ENCODE assay signal across 21 cellular contexts in the genomic region with DNA sequence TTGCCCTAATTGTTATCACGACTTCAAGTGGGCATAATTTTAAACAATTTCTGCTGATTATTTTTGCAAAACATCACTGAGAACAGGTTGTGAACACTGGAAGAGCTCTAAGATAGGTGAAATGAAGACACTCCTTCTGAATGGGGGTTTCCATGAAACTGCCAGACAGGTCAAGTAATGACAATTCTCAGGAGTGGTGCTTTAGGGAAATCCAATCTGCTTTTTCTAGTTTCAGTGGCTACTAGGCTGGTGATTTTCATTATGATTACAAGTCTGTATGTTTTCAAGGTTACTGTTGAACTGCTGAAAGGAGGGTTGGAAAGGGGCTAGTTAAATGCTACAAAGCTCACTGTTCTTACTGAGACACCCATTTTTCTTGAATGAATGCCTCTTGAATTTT.
DNase-seq lines count a peak whose midpoint lies in the region; ATAC-seq, FAIRE-seq and TF ChIP-seq lines count a peak whose summit lies in the region.
"Had no signal": no experiment of that assay in that cellular context is flagged by ENCODE, and none has a peak within 500 bp of the region (broad histone marks: within the 10 kb centered on the region; RNA-seq: fewer than 3 reads in every experiment).

No MANE protein-coding gene starts in this region.

- DNase-seq in GM12865 (ENCODE audit: low read depth), result peak; percentile 55
- DNase-seq in GM23338 (ENCODE audit: low spot score), result no peak
- DNase-seq in MM.1S, result peak; percentile 6
- DNase-seq in H1 (ENCODE audit: low read depth in 1 of 2, low spot score in 2 of 2), result no peak
- DNase-seq: GOT3, KBM-7, NCI-H1694, NCI-H2081, NCI-H510A, NCI-H748 treated with DMSO at 0.1 percent for 48 hours, T-cell had no signal

- no peak overlapping the region for H3K18ac ChIP-seq in H1 (ENCODE audit: extremely low read depth, low read length)

- POLR2A ChIA-PET in H1 (lab: Charles Lee; ENCODE audit: partially characterized antibody), result no interaction called here

- H3K9ac ChIP-seq in MM.1S (ENCODE audit: low read length) (no peak overlapping the region), H1 (replicated peaks in 1 of 4; ENCODE audit: extremely low read depth in 1 of 4, low read depth in 3 of 4, low read length in 3 of 4) (no peak overlapping the region)

- CTCF ChIA-PET in H1 (lab: Charles Lee; ENCODE audit: partially characterized antibody), result no interaction called here

- H4K91ac ChIP-seq in H1 (replicated peaks; ENCODE audit: insufficient read length, low read length), result no peak overlapping the region

- no peak overlapping the region for H3K4ac ChIP-seq in H1 (replicated peaks; ENCODE audit: insufficient read length, low read depth, low read length)

- H3K9me3 Mint-ChIP-seq in GM23338, result no peaks in the 10 kb centered on the region

- H2BK5ac ChIP-seq in H1 (ENCODE audit: low read depth, low read length), result no peak overlapping the region

- H3K4me1 ChIP-seq in GM23338 (ENCODE audit: insufficient read depth) (no peaks in the 10 kb centered on the region), MM.1S (ENCODE audit: low read length) (no peaks in the 10 kb centered on the region), H1 (replicated peaks in 1 of 4; ENCODE audit: control insufficient read depth in 3 of 4, insufficient read depth in 4 of 4, low read length in 3 of 4) (no peaks in the 10 kb centered on the region)

- no peaks in the 10 kb centered on the region for H3K36me3 Mint-ChIP-seq in GM23338 (ENCODE audit: low read depth)
- H3K36me3 Mint-ChIP-seq: T-cell had no signal

- no peak overlapping the region for H2BK12ac ChIP-seq in H1 (ENCODE audit: low read depth, low read length)

- ATAC-seq in GM23338, result no peak
- ATAC-seq in HG03280 (IDR thresholded peaks at IDR 0.05; ENCODE audit: unreplicated experiment), result no peak
- ATAC-seq in HG03442 (IDR thresholded peaks at IDR 0.05; ENCODE audit: unreplicated experiment), result no peak
- ATAC-seq in HG03521 (IDR thresholded peaks at IDR 0.05; ENCODE audit: unreplicated experiment), result no peak
- ATAC-seq: HCT116, Panc1, SK-N-SH treated with all-trans-retinoic acid at 6 μM for 48 hours, T-cell had no signal

- H3F3A ChIP-seq in GM23338 (replicated peaks; ENCODE audit: low read depth), result no peaks in the 10 kb centered on the region
- no peaks in the 10 kb centered on the region for H3F3A ChIP-seq in MM.1S (ENCODE audit: insufficient read depth, low read length)

- no peak overlapping the region for H2BK15ac ChIP-seq in H1 (ENCODE audit: low read length)

- no peaks in the 10 kb centered on the region for H3K27me3 Mint-ChIP-seq in GM23338 (ENCODE audit: insufficient read depth, low read depth, poor library complexity)
- H3K27me3 Mint-ChIP-seq: T-cell had no signal

- H4K5ac ChIP-seq in H1 (ENCODE audit: insufficient read length, low read depth, low read length), result no peak overlapping the region

- no peak overlapping the region for H3K27ac Mint-ChIP-seq in GM23338
- H3K27ac Mint-ChIP-seq: T-cell had no signal

- WGBS in H1 (ENCODE audit: extremely low coverage in 1 of 2, insufficient coverage in 1 of 2, insufficient read length in 1 of 2, insufficient replicate concordance in 2 of 2, low coverage in 1 of 2, low lambda C conversion rate in 2 of 2, missing lambda C conversion rate in 1 of 2), 2 experiments, result 91% methylated on average over 1 of the region's 1 CpG; no CpG with 5 or more reads in 1 of the 2 experiments

- H3K79me2 ChIP-seq in GM23338 (replicated peaks; ENCODE audit: insufficient read depth) (no peaks in the 10 kb centered on the region), MM.1S (ENCODE audit: low read length) (no peaks in the 10 kb centered on the region), H1 (ENCODE audit: control insufficient read depth in 1 of 2, insufficient read depth in 2 of 2, low read length in 2 of 2) (no peaks in the 10 kb centered on the region)

- H4K8ac ChIP-seq in H1 (ENCODE audit: extremely low read depth, insufficient read depth, low read length), result no peak overlapping the region

- no peak overlapping the region for H3K56ac ChIP-seq in H1 (replicated peaks; ENCODE audit: insufficient read length, low read depth, low read length)

- H3K27ac ChIP-seq in GM23338 (ENCODE audit: low read depth) (no peak overlapping the region), MM.1S (ENCODE audit: low read length) (no peak overlapping the region), H1 (ENCODE audit: low read depth, low read length) (no peak overlapping the region)
- H3K27ac ChIP-seq: C4-2B, HL-60 had no signal

- no peak for TF ChIP-seq RAD21 in H1 (IDR thresholded peaks at IDR 0.05 in 1 of 2, conservative IDR thresholded peaks at IDR 0.05 in 1 of 2; ENCODE audit: low read depth in 2 of 2, low read length in 2 of 2)

- H4K20me1 ChIP-seq in GM23338 (replicated peaks; ENCODE audit: insufficient read depth) (no peaks in the 10 kb centered on the region), MM.1S (ENCODE audit: insufficient read depth, low read length) (no peaks in the 10 kb centered on the region), H1 (replicated peaks in 1 of 2; ENCODE audit: control insufficient read depth in 1 of 2, insufficient read depth in 2 of 2, low read length in 2 of 2) (no peaks in the 10 kb centered on the region)

- no peak overlapping the region for H2BK20ac ChIP-seq in H1 (ENCODE audit: low read length)

- no peak for FAIRE-seq in H1 (lab: Jason Lieb, UNC)
- FAIRE-seq: A204.1, G401.6 had no signal

- no peak for TF ChIP-seq POLR2A in H1 (IDR thresholded peaks at IDR 0.05; ENCODE audit: control extremely low read depth in 1 of 2, low read depth in 2 of 2, low read length in 2 of 2)

- H3K36me3 ChIP-seq in GM23338 (ENCODE audit: insufficient read depth) (no peaks in the 10 kb centered on the region), MM.1S (replicated peaks; ENCODE audit: insufficient read depth, low read length) (no peaks in the 10 kb centered on the region), H1 (ENCODE audit: control insufficient read depth in 2 of 4, insufficient read depth in 4 of 4, low read length in 3 of 4) (no peaks in the 10 kb centered on the region)

- no peak for TF ChIP-seq EP300 in H1 (IDR thresholded peaks at IDR 0.05; ENCODE audit: borderline replicate concordance in 1 of 2, low read depth in 2 of 2, low read length in 2 of 2)

- H3K27me3 ChIP-seq in GM23338 (ENCODE audit: insufficient read depth) (no peaks in the 10 kb centered on the region), MM.1S (replicated peaks; ENCODE audit: insufficient read depth, low read length) (no peaks in the 10 kb centered on the region), H1 (replicated peaks in 1 of 4; ENCODE audit: control insufficient read depth in 3 of 4, extremely low read depth in 1 of 4, insufficient read depth in 3 of 4, low read length in 3 of 4) (no peaks in the 10 kb centered on the region)

- no peak overlapping the region for H3K4me3 Mint-ChIP-seq in GM23338
- H3K4me3 Mint-ChIP-seq: T-cell had no signal

- no peak overlapping the region for H2BK120ac ChIP-seq in H1 (replicated peaks; ENCODE audit: low read depth, low read length)

- H3K23me2 ChIP-seq in H1 (ENCODE audit: low read depth, low read length), result no peaks in the 10 kb centered on the region

- no peaks in the 10 kb centered on the region for H3K9me3 ChIP-seq in MM.1S (replicated peaks; ENCODE audit: insufficient read depth, low read length)
- H3K9me3 ChIP-seq in H1 (ENCODE audit: insufficient read depth in 2 of 2, low read depth in 1 of 2, low read length in 1 of 2), result no peaks in the 10 kb centered on the region

- H3K79me1 ChIP-seq in H1 (ENCODE audit: low read depth, low read length), result no peaks in the 10 kb centered on the region

- no peaks in the 10 kb centered on the region for H3K4me1 Mint-ChIP-seq in GM23338
- H3K4me1 Mint-ChIP-seq: T-cell had no signal

- H3K4me2 ChIP-seq in GM23338 (no peak overlapping the region), MM.1S (ENCODE audit: low read depth, low read length) (no peak overlapping the region), H1 (ENCODE audit: insufficient read depth in 1 of 2, low read depth in 2 of 2, low read length in 2 of 2) (no peak overlapping the region)

- H2AFZ ChIP-seq in GM23338 (peak overlapping the region; percentile 70; the same call in 1 of the 2 replicates), MM.1S (ENCODE audit: low read length) (no peak overlapping the region), H1 (ENCODE audit: low read length) (peak overlapping the region; percentile 54; the same call in 1 of the 2 replicates)

- no peak for TF ChIP-seq CTCF in GM12865 (IDR thresholded peaks at IDR 0.05; ENCODE audit: insufficient read depth, low read depth, low read length, missing control alignments)
- no peak for TF ChIP-seq CTCF in GM23338 (conservative IDR thresholded peaks at IDR 0.05; ENCODE audit: low read depth in 2 of 2)
- TF ChIP-seq CTCF in MM.1S (IDR thresholded peaks at IDR 0.05; ENCODE audit: low read length), result no peak
- no peak for TF ChIP-seq CTCF in H1 (IDR thresholded peaks at IDR 0.05; ENCODE audit: control extremely low read depth in 1 of 3, insufficient read depth in 1 of 3, low read depth in 1 of 3, low read length in 3 of 3)

- no peak overlapping the region for H3K23ac ChIP-seq in H1 (ENCODE audit: insufficient read length)

- H2AK5ac ChIP-seq in H1 (ENCODE audit: low read depth, low read length), result no peak overlapping the region

- H3K4me3 ChIP-seq in GM12865 (ENCODE audit: low read depth, low read length), result no peak overlapping the region
- H3K4me3 ChIP-seq in GM23338, result no peak overlapping the region
- no peak overlapping the region for H3K4me3 ChIP-seq in MM.1S (ENCODE audit: low read length)
- H3K4me3 ChIP-seq in H1 (ENCODE audit: extremely low read depth in 1 of 4, insufficient read depth in 2 of 4, low read depth in 3 of 4, low read length in 4 of 4), result no peak overlapping the region

- no peak overlapping the region for H3K14ac ChIP-seq in H1 (ENCODE audit: insufficient read length)

- no peaks in the 10 kb centered on the region; the same call in 1 of the 2 replicates for H3K9me2 ChIP-seq in GM23338 (ENCODE audit: insufficient read depth)
- H3K9me2 ChIP-seq in MM.1S (replicated peaks; ENCODE audit: insufficient read depth, low read length), result no peaks in the 10 kb centered on the region

TF ChIP-seq in H1, 55 proteins besides CTCF, POLR2A, EP300 and RAD21:
- TF ChIP-seq TCF12 (IDR thresholded peaks at IDR 0.05; ENCODE audit: low read depth, low read length) (no peak), TEAD4 (IDR thresholded peaks at IDR 0.05; ENCODE audit: low read depth, low read length) (no peak), SIRT6 (IDR thresholded peaks at IDR 0.05; ENCODE audit: low read length) (no peak), SRF (IDR thresholded peaks at IDR 0.05; ENCODE audit: low read depth, low read length) (no peak)

Comparison
In these comparisons a context has a peak if more than half of its experiments do, and no peak if none do; other contexts are left out.
1. DNase-seq: peak in GM12865 (single experiment) and MM.1S (single experiment); none in GM23338 (single experiment) and H1 (0 of 2).